23 cellular contexts compared by ENCODE assay signal in the genomic region with DNA sequence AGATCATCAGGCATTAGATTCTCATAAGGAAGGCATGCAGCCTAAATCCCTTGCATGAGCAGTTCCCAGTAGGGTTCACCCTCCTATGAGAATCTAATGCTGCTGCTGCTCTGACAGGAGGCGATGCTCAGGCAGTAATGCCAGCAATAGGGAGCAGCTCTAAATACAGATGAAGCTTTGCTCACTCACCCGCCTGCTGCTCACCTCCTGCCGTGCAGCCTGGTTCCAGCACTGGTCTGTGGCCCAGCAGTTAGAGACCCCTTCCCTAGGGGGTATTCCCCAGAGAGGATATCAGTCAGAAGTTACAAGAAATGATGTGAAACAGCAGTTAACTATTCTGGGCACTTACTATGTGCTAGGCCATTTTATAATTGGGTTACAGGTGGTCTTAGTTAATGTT.
A peak's percentile ranks its signal among the peaks of the same experiment; 100 is the strongest.
DNase-seq lines count a peak whose midpoint lies in the region; ATAC-seq and TF ChIP-seq lines count a peak whose summit lies in the region.
"Had no signal": no experiment of that assay in that cellular context is flagged by ENCODE, and none has a peak within 500 bp of the region (broad histone marks: within the 10 kb centered on the region; RNA-seq: fewer than 3 reads in every experiment).

No MANE protein-coding gene starts in this region.

- H3K27ac ChIP-seq in BLaER1 treated with 17β-estradiol and CSF1 and Interleukin-3, amounts not matched to agents 10 nM and 100 nM: no peak overlapping the region
- H3K27ac ChIP-seq in SU-DHL-6 (ENCODE audit: low read depth, low read length) (no peak overlapping the region), spleen (no peak overlapping the region)
- H3K27ac ChIP-seq: A549, C4-2B had no signal

- no peaks in the 10 kb centered on the region for H3K36me3 ChIP-seq in BLaER1 treated with 17β-estradiol and CSF1 and Interleukin-3, amounts not matched to agents 10 nM and 100 nM
- H3K36me3 ChIP-seq in SU-DHL-6 (ENCODE audit: low read length): no peaks in the 10 kb centered on the region
- no peaks in the 10 kb centered on the region for H3K36me3 ChIP-seq in spleen
- H3K36me3 ChIP-seq: BE2C had no signal

- H3K79me2 ChIP-seq in SU-DHL-6 (ENCODE audit: insufficient read depth, low read length): no peaks in the 10 kb centered on the region

- no peaks in the 10 kb centered on the region for H3K27me3 Mint-ChIP-seq in T-helper 2 cell treated with Interferon-gamma antibody and Interleukin-4, amounts not matched to agents 5 μg/mL and 100 μg/mL, for 36 hours (ENCODE audit: low read depth)
- H3K27me3 Mint-ChIP-seq: CD4-positive, CD25-positive, alpha-beta regulatory T cell had no signal

- no peaks in the 10 kb centered on the region for H3K36me3 Mint-ChIP-seq in T-helper 2 cell treated with Interferon-gamma antibody and Interleukin-4, amounts not matched to agents 5 μg/mL and 100 μg/mL, for 36 hours (ENCODE audit: low read depth)
- H3K36me3 Mint-ChIP-seq: CD4-positive, CD25-positive, alpha-beta regulatory T cell; CD8-positive, alpha-beta T cell had no signal

- no peak overlapping the region for H3K4me3 ChIP-seq in BLaER1 treated with 17β-estradiol and CSF1 and Interleukin-3, amounts not matched to agents 10 nM and 100 nM
- H3K4me3 ChIP-seq in SU-DHL-6 (ENCODE audit: insufficient read depth, low read length, poor library complexity, severe bottlenecking): no peak overlapping the region
- H3K4me3 ChIP-seq in spleen: no peak overlapping the region
- H3K4me3 ChIP-seq: A549, GM12878, GM23338 had no signal

- no peaks in the 10 kb centered on the region for H4K20me1 ChIP-seq in BLaER1 treated with 17β-estradiol and CSF1 and Interleukin-3, amounts not matched to agents 10 nM and 100 nM
- H4K20me1 ChIP-seq in SU-DHL-6 (ENCODE audit: low read depth, low read length): no peaks in the 10 kb centered on the region

- intact Hi-C loops in spleen (cut with DNase I; ENCODE audit: low total_unique reads): no loop called here

- H3K4me1 Mint-ChIP-seq in T-helper 2 cell treated with Interferon-gamma antibody and Interleukin-4, amounts not matched to agents 5 μg/mL and 100 μg/mL, for 36 hours (ENCODE audit: low read depth): no peaks in the 10 kb centered on the region
- H3K4me1 Mint-ChIP-seq: CD4-positive, CD25-positive, alpha-beta regulatory T cell; GM23338; H9 had no signal

- peak overlapping the region; percentile 56 for H2AFZ ChIP-seq in SU-DHL-6 (ENCODE audit: low read depth, low read length, severe bottlenecking)
- H2AFZ ChIP-seq: GM23338 had no signal

- no peak for TF ChIP-seq POLR2A in spleen (IDR thresholded peaks at IDR 0.05)

- H3K4me2 ChIP-seq in BLaER1 treated with 17β-estradiol and CSF1 and Interleukin-3, amounts not matched to agents 10 nM and 100 nM: peak overlapping the region in 6 of 11 experiments; percentile 24 to 48 (median 28); a peak in 9 of 22 replicates
- H3K4me2 ChIP-seq in SU-DHL-6 (ENCODE audit: low read depth, low read length, poor library complexity, severe bottlenecking): no peak overlapping the region
- H3K4me2 ChIP-seq: A549, GM23338 had no signal

- peak; percentile 25 for DNase-seq in NCI-H748 (lab: John Stamatoyannopoulos, UW; ENCODE audit: unreplicated experiment)
- no peak for DNase-seq in NCI-H748 treated with DMSO at 0.1 percent for 48 hours (lab: John Stamatoyannopoulos, UW)
- DNase-seq in spleen: peak; percentile 54
- DNase-seq in T-helper 2 cell treated with Interferon-gamma antibody and Interleukin-4, amounts not matched to agents 5 μg/mL and 100 μg/mL, for 36 hours (ENCODE audit: low spot score): no peak
- DNase-seq: 8988T; ACHN; AML-193; BE2C; CD4-positive, CD25-positive, alpha-beta regulatory T cell; CD8-positive, alpha-beta T cell; DMS153; DND-41; GDM1; H9 had no signal

- H3K27me3 ChIP-seq in BLaER1 treated with 17β-estradiol and CSF1 and Interleukin-3, amounts not matched to agents 10 nM and 100 nM: no peaks in the 10 kb centered on the region
- H3K27me3 ChIP-seq in SU-DHL-6 (ENCODE audit: low read length) (no peaks in the 10 kb centered on the region), spleen (replicated peaks in 1 of 7) (no peaks in the 10 kb centered on the region)
- H3K27me3 ChIP-seq: BE2C had no signal

- no peaks in the 10 kb centered on the region for H3K9me3 Mint-ChIP-seq in T-helper 2 cell treated with Interferon-gamma antibody and Interleukin-4, amounts not matched to agents 5 μg/mL and 100 μg/mL, for 36 hours
- H3K9me3 Mint-ChIP-seq: CD8-positive, alpha-beta T cell; GM23338; H9 had no signal

- no peak overlapping the region for H3K4me3 Mint-ChIP-seq in T-helper 2 cell treated with Interferon-gamma antibody and Interleukin-4, amounts not matched to agents 5 μg/mL and 100 μg/mL, for 36 hours
- H3K4me3 Mint-ChIP-seq: CD4-positive, CD25-positive, alpha-beta regulatory T cell; CD8-positive, alpha-beta T cell; GM23338; H9 had no signal

- H3K9me2 ChIP-seq in SU-DHL-6 (replicated peaks; ENCODE audit: insufficient read depth, low read length): no peaks in the 10 kb centered on the region

- no peaks in the 10 kb centered on the region for H3K9me3 ChIP-seq in BLaER1 treated with 17β-estradiol and CSF1 and Interleukin-3, amounts not matched to agents 10 nM and 100 nM (replicated peaks in 1 of 11)
- H3K9me3 ChIP-seq in SU-DHL-6 (ENCODE audit: insufficient read depth, low read length) (no peaks in the 10 kb centered on the region), spleen (no peaks in the 10 kb centered on the region)
- H3K9me3 ChIP-seq: A549, BE2C, Caco-2 had no signal

- no peak overlapping the region for H3K9ac ChIP-seq in BLaER1 treated with 17β-estradiol and CSF1 and Interleukin-3, amounts not matched to agents 10 nM and 100 nM
- no peak overlapping the region for H3K9ac ChIP-seq in SU-DHL-6 (ENCODE audit: low read length)

- 83 to 93% (median 92%) methylated on average over 3 of the region's 3 CpGs for WGBS in spleen, 5 donors

- TF ChIP-seq CTCF in SU-DHL-6 (IDR thresholded peaks at IDR 0.05; ENCODE audit: insufficient read depth, low read length, poor library complexity, severe bottlenecking) (no peak), spleen (IDR thresholded peaks at IDR 0.05 in 8 of 11, conservative IDR thresholded peaks at IDR 0.05 in 3 of 11) (no peak)

- no peak for ATAC-seq in HG03354 (IDR thresholded peaks at IDR 0.05; ENCODE audit: poor library complexity, severe bottlenecking, unreplicated experiment)
- ATAC-seq: A549; CD8-positive, alpha-beta T cell; GM12878; GM23338; HCT116 had no signal

- no peak overlapping the region for H3K27ac Mint-ChIP-seq in T-helper 2 cell treated with Interferon-gamma antibody and Interleukin-4, amounts not matched to agents 5 μg/mL and 100 μg/mL, for 36 hours
- H3K27ac Mint-ChIP-seq: CD4-positive, CD25-positive, alpha-beta regulatory T cell; CD8-positive, alpha-beta T cell; GM23338; H9 had no signal

- H3F3A ChIP-seq in SU-DHL-6 (ENCODE audit: insufficient read depth): no peaks in the 10 kb centered on the region

- H3K4me1 ChIP-seq in BLaER1 treated with 17β-estradiol and CSF1 and Interleukin-3, amounts not matched to agents 10 nM and 100 nM: peaks cover 0 to 11% (median 4%) of the 10 kb centered on the region in 10 experiments; a peak in 8 of 20 replicates
- H3K4me1 ChIP-seq in spleen: no peaks in the 10 kb centered on the region
- H3K4me1 ChIP-seq: A549, BE2C, Caco-2 had no signal

Comparison
In these comparisons a context has a peak if more than half of its experiments do, and no peak if none do; other contexts are left out.
1. DNase-seq: peak in NCI-H748 (single experiment) and spleen (single experiment); none in NCI-H748 treated with DMSO at 0.1 percent for 48 hours (single experiment) and T-helper 2 cell treated with Interferon-gamma antibody and Interleukin-4, amounts not matched to agents 5 μg/mL and 100 μg/mL, for 36 hours (single experiment).